ENCODE assay signal across 7 cellular contexts in the genomic region with DNA sequence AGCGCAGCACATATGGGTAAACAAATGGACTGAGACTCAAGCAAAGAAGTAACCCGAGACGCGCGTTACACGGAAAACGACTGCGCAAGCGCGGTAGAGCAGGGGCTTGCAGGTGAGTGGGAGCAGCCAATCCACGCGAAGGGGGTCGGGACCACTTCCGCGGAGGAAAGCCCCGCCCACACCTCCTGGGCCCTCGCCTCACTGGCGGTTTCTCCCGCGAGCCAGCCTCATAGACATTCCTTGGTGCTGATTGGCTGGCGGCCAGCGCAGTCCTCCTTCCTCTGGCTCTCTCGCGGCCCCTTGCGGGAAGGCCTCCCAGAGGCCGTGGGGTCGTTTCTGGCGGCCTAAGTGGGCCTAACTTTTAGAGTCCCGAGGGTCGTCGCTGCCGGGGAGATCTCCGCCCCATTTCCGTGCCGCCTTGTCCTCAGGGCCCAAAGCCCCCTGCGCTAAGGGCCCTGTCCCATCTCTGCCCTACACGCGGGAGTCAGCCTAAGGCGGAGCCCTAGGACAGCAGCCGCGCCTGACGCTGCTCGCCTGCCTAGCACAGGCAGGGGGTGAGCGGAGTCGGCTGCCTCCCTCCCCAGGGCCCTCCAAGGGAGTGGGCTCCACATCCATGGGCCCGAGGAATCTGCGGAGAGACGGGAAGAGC. TPM values are rescaled to one million over a fixed set of nuclear protein-coding genes. Genes with fewer than 3 reads are reported as not detected.
DNase-seq lines count a peak whose midpoint lies in the region; ATAC-seq and TF ChIP-seq lines count a peak whose summit lies in the region.

No MANE protein-coding gene starts in this region.

- DNase-seq in NCI-H2196 (lab: John Stamatoyannopoulos, UW; ENCODE audit: unreplicated experiment): peak; percentile 90
- DNase-seq in activated CD4-positive, alpha-beta memory T cell treated with anti-CD3 and anti-CD28 coated beads, Interleukin-2, amount 10 ng/mL, durations not matched to agents 7 days and 5 days: peak; percentile 99
- DNase-seq in ecto neural progenitor cell (ENCODE audit: low spot score): peak; percentile 97
- peak; percentile 88 to 96 for DNase-seq in lower leg skin (ENCODE audit: low spot score in 2 of 2)
- DNase-seq in stimulated activated CD4-positive, alpha-beta T cell treated with anti-CD3 and anti-CD28 coated beads, Interleukin-4, amount 100 ng/mL, for 24 hours: peak; percentile 99

- CTCF ChIA-PET in activated CD4-positive, alpha-beta memory T cell treated with anti-CD3 and anti-CD28 coated beads, Interleukin-2, amount 10 ng/mL, durations not matched to agents 7 days and 5 days (lab: Charles Lee): interaction anchor here (0.7 to 3.2 kb wide), 8 partner anchors 10 to 158 kb away, joined by 3 to 12 read pairs (median 3); a partner anchor contains a TSS

- no peaks in the 10 kb centered on the region for H3K27me3 Mint-ChIP-seq in activated CD4-positive, alpha-beta memory T cell treated with anti-CD3 and anti-CD28 coated beads, Interleukin-2, amount 10 ng/mL, durations not matched to agents 7 days and 5 days

- peak; percentile 84 for ATAC-seq in GM18519 (IDR thresholded peaks at IDR 0.05; ENCODE audit: low FRiP score, unreplicated experiment)
- ATAC-seq in HG03045 (IDR thresholded peaks at IDR 0.05; ENCODE audit: unreplicated experiment): peak; percentile 98

- no peak for TF ChIP-seq POLR2A in lower leg skin (IDR thresholded peaks at IDR 0.05)

- POLR2A ChIA-PET in activated CD4-positive, alpha-beta memory T cell treated with anti-CD3 and anti-CD28 coated beads, Interleukin-2, amount 10 ng/mL, durations not matched to agents 7 days and 5 days (lab: Charles Lee): interaction anchor here (0.6 to 2.8 kb wide), 14 partner anchors 9 to 241 kb away, joined by 3 to 37 read pairs (median 4); a partner anchor contains a TSS

- H3K27ac Mint-ChIP-seq in activated CD4-positive, alpha-beta memory T cell treated with anti-CD3 and anti-CD28 coated beads, Interleukin-2, amount 10 ng/mL, durations not matched to agents 7 days and 5 days: peak overlapping the region; percentile 88

- H3K9me3 Mint-ChIP-seq in activated CD4-positive, alpha-beta memory T cell treated with anti-CD3 and anti-CD28 coated beads, Interleukin-2, amount 10 ng/mL, durations not matched to agents 7 days and 5 days: no peaks in the 10 kb centered on the region

- H3K4me3 ChIP-seq in lower leg skin (ENCODE audit: low read depth, poor library complexity, severe bottlenecking): peak overlapping the region; percentile 7

- peaks cover 37% of the 10 kb centered on the region for H3K4me1 Mint-ChIP-seq in activated CD4-positive, alpha-beta memory T cell treated with anti-CD3 and anti-CD28 coated beads, Interleukin-2, amount 10 ng/mL, durations not matched to agents 7 days and 5 days

- intact Hi-C loops in lower leg skin (cut with DNase I; ENCODE audit: low total_unique reads): no loop called here

- WGBS in lower leg skin, 2 donors: 3 to 7% methylated on average over 29 to 33 of the region's 48 CpGs

- H3K4me3 Mint-ChIP-seq in activated CD4-positive, alpha-beta memory T cell treated with anti-CD3 and anti-CD28 coated beads, Interleukin-2, amount 10 ng/mL, durations not matched to agents 7 days and 5 days: peak overlapping the region; percentile 91

- H3K36me3 Mint-ChIP-seq in activated CD4-positive, alpha-beta memory T cell treated with anti-CD3 and anti-CD28 coated beads, Interleukin-2, amount 10 ng/mL, durations not matched to agents 7 days and 5 days (ENCODE audit: low read depth): peaks cover 19% of the 10 kb centered on the region

- TF ChIP-seq CTCF in lower leg skin (IDR thresholded peaks at IDR 0.05): no peak

RNA-seq across cellular contexts. Expression of a gene that starts 9.1 kb away (rescaled TPM):
- not detected for total RNA-seq in activated CD4-positive, alpha-beta memory T cell treated with anti-CD3 and anti-CD28 coated beads, Interleukin-2, amount 10 ng/mL, durations not matched to agents 7 days and 5 days
- total RNA-seq in lower leg skin: not detected

RNA-seq across cellular contexts. Expression of a gene that starts 46.7 kb away (rescaled TPM):
- total RNA-seq in activated CD4-positive, alpha-beta memory T cell treated with anti-CD3 and anti-CD28 coated beads, Interleukin-2, amount 10 ng/mL, durations not matched to agents 7 days and 5 days: 100 to 1,000 TPM; 477 to 494 TPM
- 100 to 1,000 TPM; 227 to 254 (median 232) TPM for total RNA-seq in lower leg skin

Comparison
In these comparisons a context has a peak if more than half of its experiments do, and no peak if none do; other contexts are left out.
1. Peak in every context shown above with its lines: DNase-seq, ATAC-seq and H3K4me3 ChIP-seq.